Comparison of ENCODE assay signal across 13 cellular contexts in genomic region chr11:2799881-2800654, GRCh38.
DNase-seq lines count a peak whose midpoint lies in the region; ATAC-seq, FAIRE-seq and TF ChIP-seq lines count a peak whose summit lies in the region.
"Had no signal": no experiment of that assay in that cellular context is flagged by ENCODE, and none has a peak within 500 bp of the region (broad histone marks: within the 10 kb centered on the region; RNA-seq: fewer than 3 reads in every experiment).

No MANE protein-coding gene starts in this region.

- TF ChIP-seq CTCF in fibroblast of villous mesenchyme (IDR thresholded peaks at IDR 0.05; ENCODE audit: insufficient read depth, low read depth, low read length) (no peak), ovary (IDR thresholded peaks at IDR 0.05) (no peak)

- no peak overlapping the region for H3K4me3 ChIP-seq in fibroblast of villous mesenchyme (ENCODE audit: low read depth, low read length)
- no peak overlapping the region for H3K4me3 ChIP-seq in ovary
- H3K4me3 ChIP-seq: prostate gland had no signal

- TF ChIP-seq EP300 in ovary (IDR thresholded peaks at IDR 0.05) = no peak

- H3K27me3 ChIP-seq in ovary = no peaks in the 10 kb centered on the region

- H3K9me3 ChIP-seq in ovary = no peaks in the 10 kb centered on the region
- H3K9me3 ChIP-seq: prostate gland had no signal

- no peaks in the 10 kb centered on the region for H3K36me3 ChIP-seq in ovary
- H3K36me3 ChIP-seq: prostate gland had no signal

- DNase-seq in A172 (ENCODE audit: low spot score) (peak; percentile 44), HTR-8/SVneo (ENCODE audit: insufficient read length, low spot score) (peak; percentile 47), fibroblast of villous mesenchyme (ENCODE audit: low read depth) (peak; percentile 80), ovary (peak; percentile 7 to 29 (median 15)), NCI-H1048 (lab: John Stamatoyannopoulos, UW) (no peak), NCI-H187 treated with DMSO at 0.1 percent for 48 hours (lab: John Stamatoyannopoulos, UW) (no peak), occipital lobe (lab: John Stamatoyannopoulos, UW) (no peak)
- DNase-seq: cerebellar nuclear complex; stimulated activated CD4-positive, alpha-beta T cell treated with anti-CD3 and anti-CD28 coated beads, Interleukin-4, amount 100 ng/mL, for 24 hours; stimulated activated naive B cell treated with anti-CD40 and anti-IgM and Interleukin-4, amounts not matched to agents 10 μg/mL and 1 μg/mL and 100 μg/mL, for 72 hours had no signal

- WGBS in ovary, 3 donors = 67 to 74% (median 71%) methylated on average over 15 of the region's 15 CpGs

- ATAC-seq in GM21825 (IDR thresholded peaks at IDR 0.05; ENCODE audit: unreplicated experiment) = no peak
- ATAC-seq: stimulated activated naive B cell treated with anti-CD40 and anti-IgM and Interleukin-4, amounts not matched to agents 10 μg/mL and 1 μg/mL and 100 μg/mL, for 72 hours had no signal

- FAIRE-seq in HTR-8/SVneo (lab: Jason Lieb, UNC) = no peak
- FAIRE-seq: GM12892 had no signal

- H3K4me1 ChIP-seq in ovary (ENCODE audit: insufficient read depth) = no peaks in the 10 kb centered on the region
- H3K4me1 ChIP-seq: prostate gland had no signal

- intact Hi-C loops in ovary (cut with DNase I) = no loop called here

- no peak overlapping the region for H3K27ac ChIP-seq in ovary
- H3K27ac ChIP-seq: prostate gland had no signal

- TF ChIP-seq POLR2A in ovary (IDR thresholded peaks at IDR 0.05) = no peak

Comparison
In these comparisons a context has a peak if more than half of its experiments do, and no peak if none do; other contexts are left out.
1. DNase-seq: peak in A172 (single experiment), HTR-8/SVneo (single experiment), fibroblast of villous mesenchyme (single experiment) and ovary (5 of 5); none in NCI-H1048 (single experiment), NCI-H187 treated with DMSO at 0.1 percent for 48 hours (single experiment) and occipital lobe (single experiment).